Comparison of ENCODE assay signal across 26 cellular contexts in the genomic region with DNA sequence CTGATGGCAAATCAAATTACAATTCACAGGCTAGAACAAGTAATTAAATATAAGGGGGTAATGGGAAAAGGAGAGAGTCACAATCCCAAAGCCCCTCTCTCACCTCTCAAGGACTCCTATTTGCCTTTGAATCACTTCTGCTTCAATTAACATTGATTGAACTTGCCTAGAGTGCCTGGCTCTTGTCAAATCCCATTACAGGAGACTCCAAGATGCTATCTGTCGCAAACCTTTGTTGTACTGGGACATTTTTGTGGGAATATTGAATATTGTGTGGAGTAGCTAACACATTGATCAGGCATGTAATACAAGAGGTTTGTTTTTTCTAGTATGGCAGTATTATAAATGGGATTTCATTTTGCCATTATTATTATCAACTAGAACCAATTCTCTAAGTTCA.
"Had no signal": no experiment of that assay in that cellular context is flagged by ENCODE, and none has a peak within 500 bp of the region (broad histone marks: within the 10 kb centered on the region; RNA-seq: fewer than 3 reads in every experiment).

No MANE protein-coding gene starts in this region.

- ATAC-seq: natural killer cell treated with Interleukin-12 subunit alpha and Interleukin-12 subunit beta and Interleukin-15 and Interleukin-18, amount 100 ng/mL, for 72 hours; pancreas; right cardiac atrium; right lobe of liver; stimulated activated effector memory CD8-positive, alpha-beta T cell treated with anti-CD3 and anti-CD28 coated beads, Interleukin-12 subunit alpha, Interleukin-12 subunit beta, amount 100 ng/mL, for 72 hours; stimulated activated naive B cell treated with anti-CD40 and anti-IgM and Interleukin-4, amounts not matched to agents 10 μg/mL and 1 μg/mL and 100 μg/mL, for 72 hours had no signal

- H3K9me3 Mint-ChIP-seq: nephron progenitor cell; stimulated activated effector memory CD8-positive, alpha-beta T cell treated with anti-CD3 and anti-CD28 coated beads, Interleukin-12 subunit alpha, Interleukin-12 subunit beta, amount 100 ng/mL, for 72 hours; stimulated activated naive CD8-positive, alpha-beta T cell treated with anti-CD3 and anti-CD28 coated beads, Interleukin-15, Interleukin-2, amounts not matched to agents 100 ng/mL and 50 ng/mL, for 24 hours had no signal

- DNase-seq: nephron progenitor cell; nucleus accumbens; pancreas; right cardiac atrium; right lobe of liver; sigmoid colon; small intestine; stimulated activated CD4-positive, alpha-beta T cell treated with anti-CD3 and anti-CD28 coated beads, Interleukin-15, amount 100 ng/mL, for 24 hours; stimulated activated CD4-positive, alpha-beta T cell treated with anti-CD3 and anti-CD28 coated beads, Interleukin-2, amount 100 ng/mL, for 24 hours; stimulated activated CD4-positive, alpha-beta T cell treated with anti-CD3 and anti-CD28 coated beads, Interleukin-2, amount 100 ng/mL, for 48 hours; stimulated activated CD4-positive, alpha-beta T cell treated with anti-CD3 and anti-CD28 coated beads, Interleukin-4, amount 100 ng/mL, for 24 hours; stimulated activated naive B cell treated with anti-CD40 and anti-IgM and Interleukin-4, amounts not matched to agents 10 μg/mL and 1 μg/mL and 100 μg/mL, for 72 hours; stimulated activated naive CD4-positive, alpha-beta T cell treated with Interleukin-2 at 50 U/mL for 16 hours; stomach; thyroid gland; trophoblast cell; upper lobe of left lung had no signal

- H3K4me1 Mint-ChIP-seq: nephron progenitor cell; neural crest cell; stimulated activated effector memory CD8-positive, alpha-beta T cell treated with anti-CD3 and anti-CD28 coated beads, Interleukin-12 subunit alpha, Interleukin-12 subunit beta, amount 100 ng/mL, for 72 hours; stimulated activated naive B cell treated with anti-CD40 and anti-IgM and Interleukin-4, amounts not matched to agents 10 μg/mL and 1 μg/mL and 100 μg/mL, for 72 hours had no signal

- H3K27ac Mint-ChIP-seq: natural killer cell treated with Interleukin-12 subunit alpha and Interleukin-12 subunit beta and Interleukin-15 and Interleukin-18, amount 100 ng/mL, for 72 hours; nephron progenitor cell; stimulated activated effector memory CD8-positive, alpha-beta T cell treated with anti-CD3 and anti-CD28 coated beads, Interleukin-12 subunit alpha, Interleukin-12 subunit beta, amount 100 ng/mL, for 72 hours; stimulated activated naive B cell treated with anti-CD40 and anti-IgM and Interleukin-4, amounts not matched to agents 10 μg/mL and 1 μg/mL and 100 μg/mL, for 72 hours; stimulated activated naive CD8-positive, alpha-beta T cell treated with anti-CD3 and anti-CD28 coated beads, Interleukin-15, Interleukin-2, amounts not matched to agents 100 ng/mL and 50 ng/mL, for 24 hours had no signal

- H3K27me3 ChIP-seq: neutrophil, pancreas, right lobe of liver, sigmoid colon, stomach, thyroid gland, tibial nerve, upper lobe of left lung, vagina had no signal

- H3K4me1 ChIP-seq: pancreas, prostate gland, right lobe of liver, sigmoid colon, stomach, thyroid gland, tibial nerve, upper lobe of left lung, vagina had no signal

- H3K27ac ChIP-seq: neutrophil, pancreas, prostate gland, right lobe of liver, sigmoid colon, stomach, thoracic aorta, thyroid gland, tibial nerve, upper lobe of left lung, vagina had no signal

- H3K36me3 ChIP-seq: neutrophil, pancreas, prostate gland, right lobe of liver, sigmoid colon, stomach, thoracic aorta, thyroid gland, tibial nerve, upper lobe of left lung, vagina had no signal

- H3K9me3 ChIP-seq: neutrophil, pancreas, prostate gland, right lobe of liver, sigmoid colon, stomach, thoracic aorta, thyroid gland, tibial nerve, upper lobe of left lung, vagina had no signal

- H3K4me3 ChIP-seq: pancreas, prostate gland, right lobe of liver, sigmoid colon, stomach, thoracic aorta, thyroid gland, tibial nerve, upper lobe of left lung, vagina had no signal

- H3K36me3 Mint-ChIP-seq: natural killer cell treated with Interleukin-12 subunit alpha and Interleukin-12 subunit beta and Interleukin-15 and Interleukin-18, amount 100 ng/mL, for 72 hours; stimulated activated effector memory CD8-positive, alpha-beta T cell treated with anti-CD3 and anti-CD28 coated beads, Interleukin-12 subunit alpha, Interleukin-12 subunit beta, amount 100 ng/mL, for 72 hours; stimulated activated naive B cell treated with anti-CD40 and anti-IgM and Interleukin-4, amounts not matched to agents 10 μg/mL and 1 μg/mL and 100 μg/mL, for 72 hours had no signal

- H3K27me3 Mint-ChIP-seq: natural killer cell treated with Interleukin-12 subunit alpha and Interleukin-12 subunit beta and Interleukin-15 and Interleukin-18, amount 100 ng/mL, for 72 hours; stimulated activated naive B cell treated with anti-CD40 and anti-IgM and Interleukin-4, amounts not matched to agents 10 μg/mL and 1 μg/mL and 100 μg/mL, for 72 hours; stimulated activated naive CD8-positive, alpha-beta T cell treated with anti-CD3 and anti-CD28 coated beads, Interleukin-15, Interleukin-2, amounts not matched to agents 100 ng/mL and 50 ng/mL, for 24 hours had no signal

- H3K4me3 Mint-ChIP-seq: natural killer cell treated with Interleukin-12 subunit alpha and Interleukin-12 subunit beta and Interleukin-15 and Interleukin-18, amount 100 ng/mL, for 72 hours; nephron progenitor cell; neural crest cell; stimulated activated effector memory CD8-positive, alpha-beta T cell treated with anti-CD3 and anti-CD28 coated beads, Interleukin-12 subunit alpha, Interleukin-12 subunit beta, amount 100 ng/mL, for 72 hours; stimulated activated naive B cell treated with anti-CD40 and anti-IgM and Interleukin-4, amounts not matched to agents 10 μg/mL and 1 μg/mL and 100 μg/mL, for 72 hours; stimulated activated naive CD8-positive, alpha-beta T cell treated with anti-CD3 and anti-CD28 coated beads, Interleukin-15, Interleukin-2, amounts not matched to agents 100 ng/mL and 50 ng/mL, for 24 hours had no signal
